28 cellular contexts compared by ENCODE assay signal in genomic region chr19:536881-537404, GRCh38. TPM values are rescaled to one million over a fixed set of nuclear protein-coding genes. Genes with fewer than 3 reads are reported as not detected.
"Had no signal": no experiment of that assay in that cellular context is flagged by ENCODE, and none has a peak within 500 bp of the region (broad histone marks: within the 10 kb centered on the region; RNA-seq: fewer than 3 reads in every experiment).

No MANE protein-coding gene starts in this region.

- FAIRE-seq: urothelium cell line had no signal

- H3K4me3 ChIP-seq: stomach, suprapubic skin, testis, thoracic aorta, thyroid gland, tibial artery, tibial nerve, transverse colon, upper lobe of left lung, upper lobe of right lung, uterus, vagina had no signal

- DNase-seq: stimulated activated CD4-positive, alpha-beta T cell treated with anti-CD3 and anti-CD28 coated beads, Interleukin-2, amount 100 ng/mL, for 48 hours; stimulated activated CD4-positive, alpha-beta T cell treated with anti-CD3 and anti-CD28 coated beads, Interleukin-4, amount 100 ng/mL, for 1 hour; stimulated activated CD4-positive, alpha-beta T cell treated with anti-CD3 and anti-CD28 coated beads, Interleukin-4, amount 100 ng/mL, for 24 hours; stimulated activated CD4-positive, alpha-beta T cell treated with anti-CD3 and anti-CD28 coated beads, Interleukin-4, amount 100 ng/mL, for 4 hours; stimulated activated CD8-positive, alpha-beta memory T cell treated with anti-CD3 and anti-CD28 coated beads, Interleukin-4, amount 100 ng/mL, for 48 hours; stimulated activated naive B cell treated with anti-CD40 and anti-IgM and Interleukin-4, amounts not matched to agents 10 μg/mL and 1 μg/mL and 100 μg/mL, for 72 hours; stimulated activated naive CD4-positive, alpha-beta T cell; stimulated activated naive CD4-positive, alpha-beta T cell treated with Interleukin-2 at 50 U/mL for 16 hours; stimulated activated naive CD8-positive, alpha-beta T cell treated with anti-CD3 and anti-CD28 coated beads, Interleukin-15, amount 100 ng/mL, for 72 hours; stimulated activated naive CD8-positive, alpha-beta T cell treated with anti-CD3 and anti-CD28 coated beads, Interleukin-15, Interleukin-2, amounts not matched to agents 100 U/mL and 50 U/mL, for 24 hours; stomach; substantia nigra; testis; thyroid gland; tibial artery; trophoblast cell; upper lobe of right lung; uterus had no signal

- H3K27me3 ChIP-seq: stomach, suprapubic skin, testis, thyroid gland, tibial artery, tibial nerve, transverse colon, upper lobe of left lung, upper lobe of right lung, uterus, vagina had no signal

- ATAC-seq: stimulated activated effector memory CD8-positive, alpha-beta T cell treated with anti-CD3 and anti-CD28 coated beads, Interleukin-12 subunit alpha, Interleukin-12 subunit beta, amount 100 ng/mL, for 72 hours; stimulated activated memory B cell treated with anti-CD40 and anti-IgM and Interleukin-4, amounts not matched to agents 10 μg/mL and 1 μg/mL and 100 μg/mL, for 72 hours; stimulated activated naive B cell treated with anti-CD40 and anti-IgM and Interleukin-4, amounts not matched to agents 10 μg/mL and 1 μg/mL and 100 μg/mL, for 72 hours; stimulated activated naive CD8-positive, alpha-beta T cell treated with anti-CD3 and anti-CD28 coated beads, Interleukin-15, amount 100 ng/mL, for 72 hours; stimulated activated naive CD8-positive, alpha-beta T cell treated with anti-CD3 and anti-CD28 coated beads, Interleukin-15, Interleukin-2, amounts not matched to agents 100 U/mL and 50 U/mL, for 24 hours; upper lobe of right lung had no signal

- H3K9me3 ChIP-seq: stomach, suprapubic skin, testis, thoracic aorta, thyroid gland, tibial artery, tibial nerve, transverse colon, upper lobe of left lung, upper lobe of right lung, uterus, vagina had no signal

- H3K36me3 ChIP-seq: uterus had no signal

- H3K27ac ChIP-seq: stomach, suprapubic skin, testis, thoracic aorta, thyroid gland, tibial artery, tibial nerve, transverse colon, upper lobe of right lung, uterus, vagina had no signal

RNA-seq across cellular contexts. Expression of gene GZMM, which starts 6.9 kb away (rescaled TPM):
- total RNA-seq: temporal lobe, vagina had no signal
